6 cellular contexts compared by ENCODE assay signal in the genomic region with DNA sequence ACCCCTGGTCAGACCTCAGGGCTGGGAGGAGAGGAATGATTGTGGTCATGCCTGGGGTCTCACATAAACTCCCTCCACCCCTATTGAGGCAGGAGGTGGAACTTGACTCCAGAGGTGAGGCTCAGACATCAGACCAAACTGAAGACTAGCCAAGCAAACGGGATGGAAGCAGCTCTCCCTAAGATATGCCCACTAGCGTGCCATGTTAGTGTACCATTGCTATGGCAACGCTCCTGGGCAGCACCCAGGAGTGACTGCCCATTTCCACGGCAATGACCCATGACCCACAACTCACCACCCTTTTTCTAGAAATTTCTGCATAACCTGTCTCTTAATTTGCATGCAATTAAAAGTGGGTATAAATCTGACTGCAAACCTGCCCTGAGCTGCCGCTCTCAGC.
"Had no signal": no experiment of that assay in that cellular context is flagged by ENCODE, and none has a peak within 500 bp of the region (broad histone marks: within the 10 kb centered on the region; RNA-seq: fewer than 3 reads in every experiment).

No MANE protein-coding gene starts in this region.

- DNase-seq: H9, HCEC 1CT had no signal

- H3K4me1 Mint-ChIP-seq: GM23338, H9 had no signal

- H3K27ac ChIP-seq: HL-60 had no signal

- H3K27ac Mint-ChIP-seq: GM23338, H9, IgD-negative memory B cell had no signal

- H3K4me3 ChIP-seq: GM23338 had no signal

- H3K9me3 Mint-ChIP-seq: GM23338 had no signal

- ATAC-seq: GM23338, HepG2 had no signal

- H2AFZ ChIP-seq: GM23338 had no signal

- H3K4me3 Mint-ChIP-seq: GM23338, H9, IgD-negative memory B cell had no signal

- H3K4me2 ChIP-seq: GM23338 had no signal
